Comparison of ENCODE assay signal across 8 cellular contexts in the genomic region with DNA sequence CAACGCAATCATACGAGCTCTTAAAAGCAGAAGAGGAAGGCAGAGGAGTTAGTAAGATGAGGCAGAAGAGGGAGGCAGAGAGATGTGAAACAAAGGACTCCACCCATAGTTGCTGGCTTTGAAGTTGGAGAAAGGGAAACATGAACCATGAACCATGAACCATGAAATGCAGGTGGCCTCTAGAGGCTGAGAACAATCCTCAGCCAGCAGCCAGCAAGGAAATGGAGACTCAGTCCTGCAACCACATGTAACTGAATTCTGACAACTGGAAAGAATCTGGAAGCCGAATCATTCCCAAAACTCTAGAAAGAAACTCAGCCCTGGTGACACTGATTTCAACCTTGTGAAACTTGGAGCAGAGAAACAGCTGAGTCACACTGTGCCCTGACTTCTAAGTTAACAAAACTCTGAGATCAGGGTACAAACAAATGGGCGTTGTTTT. TPM values are rescaled to one million over a fixed set of nuclear protein-coding genes. Genes with fewer than 3 reads are reported as not detected.
DNase-seq lines count a peak whose midpoint lies in the region; ATAC-seq and TF ChIP-seq lines count a peak whose summit lies in the region.

No MANE protein-coding gene starts in this region.

- no peak for TF ChIP-seq CTCF in colonic mucosa (IDR thresholded peaks at IDR 0.05)

- H3K36me3 ChIP-seq in colonic mucosa, result no peaks in the 10 kb centered on the region

- peak overlapping the region in 1 of 2 donors; percentile 23 for H3K9ac ChIP-seq in colonic mucosa (ENCODE audit: low read depth in 2 of 2, low read length in 2 of 2)

- peak; percentile 64 for ATAC-seq in HG02588 (IDR thresholded peaks at IDR 0.05; ENCODE audit: unreplicated experiment)

- H3K27ac ChIP-seq in colonic mucosa (peak overlapping the region; percentile 43), skin epidermis (peak overlapping the region in 14 of 21 experiments; percentile 10 to 78 (median 53))

- H3K27me3 ChIP-seq in colonic mucosa, result no peaks in the 10 kb centered on the region

- H3K4me1 ChIP-seq in colonic mucosa, result peaks cover 8% of the 10 kb centered on the region

- DNase-seq in stimulated activated naive CD4-positive, alpha-beta T cell (lab: John Stamatoyannopoulos, UW), result peak in 4 of 6 experiments; percentile 6 to 46 (median 38)
- DNase-seq in stimulated activated naive CD4-positive, alpha-beta T cell treated with Interleukin-2 at 50 U/mL for 16 hours (lab: John Stamatoyannopoulos, UW), result no peak
- DNase-seq in NCI-H460 (ENCODE audit: extremely low read depth, low read depth) (peak; percentile 74), colonic mucosa (peak; percentile 69), NCI-H524 (lab: John Stamatoyannopoulos, UW) (no peak), NCI-H345 (lab: John Stamatoyannopoulos, UW) (no peak)

- intact Hi-C loops in colonic mucosa (cut with DNase I), result no loop called here

- H3K4me3 ChIP-seq in colonic mucosa, result no peak overlapping the region
- H3K4me3 ChIP-seq in skin epidermis, result no peak overlapping the region

- no peaks in the 10 kb centered on the region for H3K9me3 ChIP-seq in colonic mucosa

RNA-seq across cellular contexts. Expression of gene DIPK1A, which starts 10.1 kb away (rescaled TPM):
- 13.8 and 15.0 TPM in 2 replicates for total RNA-seq in NCI-H460 (2014; rRNA removed; shearing (Covaris generic))
- 9.7 and 10.4 TPM in 2 replicates for polyA plus RNA-seq in NCI-H460 (2014; cell fraction: nucleus; rRNA removed)
- 10 to 100 TPM; 14.3 to 14.4 TPM for total RNA-seq in colonic mucosa

Comparison
In these comparisons a context has a peak if more than half of its experiments do, and no peak if none do; other contexts are left out.
1. DNase-seq: peak in stimulated activated naive CD4-positive, alpha-beta T cell (4 of 6), NCI-H460 (single experiment) and colonic mucosa (single experiment); none in stimulated activated naive CD4-positive, alpha-beta T cell treated with Interleukin-2 at 50 U/mL for 16 hours (single experiment), NCI-H524 (0 of 2) and NCI-H345 (single experiment).